In genomic region chr15:59484399-59484798, GRCh38 we compare ENCODE assay signal across 18 cellular contexts. TPM values are rescaled to one million over a fixed set of nuclear protein-coding genes. Genes with fewer than 3 reads are reported as not detected.
A peak's percentile ranks its signal among the peaks of the same experiment; 100 is the strongest.
DNase-seq lines count a peak whose midpoint lies in the region; ATAC-seq, FAIRE-seq and TF ChIP-seq lines count a peak whose summit lies in the region.
"Had no signal": no experiment of that assay in that cellular context is flagged by ENCODE, and none has a peak within 500 bp of the region (broad histone marks: within the 10 kb centered on the region; RNA-seq: fewer than 3 reads in every experiment).

No MANE protein-coding gene starts in this region.

- intact Hi-C loops in heart left ventricle (cut with DNase I), result loop anchor here in 2 of 10 donors (10.0 kb wide), 2 partner anchors 50 to 100 kb away; partner anchors contain the start of gene FAM81A (in 1 of the 2)
- intact Hi-C loops in left ventricle myocardium inferior (cut with micrococcal nuclease), result no loop called here
- intact Hi-C loops in right cardiac atrium (cut with DNase I), result no loop called here

- POLR2A ChIA-PET in H1 (lab: Charles Lee; ENCODE audit: partially characterized antibody), result no interaction called here

- no peak for TF ChIP-seq EP300 in H1 (IDR thresholded peaks at IDR 0.05; ENCODE audit: borderline replicate concordance in 1 of 2, low read depth in 2 of 2, low read length in 2 of 2)

- no peaks in the 10 kb centered on the region; the same call in 1 of the 2 replicates for H3K23me2 ChIP-seq in H1 (ENCODE audit: low read depth, low read length)

- DNase-seq in heart left ventricle, result peak in 3 of 5 donors; percentile 15 to 36 (median 20)
- no peak for DNase-seq in left ventricle myocardium inferior
- DNase-seq in H1 (ENCODE audit: low read depth in 1 of 2, low spot score in 2 of 2), result no peak
- no peak for DNase-seq in right cardiac atrium
- no peak for DNase-seq in caudate nucleus (lab: John Stamatoyannopoulos, UW)
- no peak for DNase-seq in MG63
- DNase-seq: Calu3; CD8-positive, alpha-beta T cell; DMS79 treated with DMSO at 0.1 percent for 48 hours; GM23248; HCEC 1CT had no signal

- no peak overlapping the region for H2AFZ ChIP-seq in H1 (ENCODE audit: low read length)
- H2AFZ ChIP-seq: GM23248 had no signal

- H3K4me1 ChIP-seq in heart left ventricle, result peaks cover 0 to 8% (median 0%) of the 10 kb centered on the region in 12 donors
- peaks cover 14% of the 10 kb centered on the region for H3K4me1 ChIP-seq in left ventricle myocardium inferior
- H3K4me1 ChIP-seq in H1 (replicated peaks in 1 of 4; ENCODE audit: control insufficient read depth in 3 of 4, insufficient read depth in 4 of 4, low read length in 3 of 4), result no peaks in the 10 kb centered on the region
- no peaks in the 10 kb centered on the region for H3K4me1 ChIP-seq in right cardiac atrium (ENCODE audit: control insufficient read depth, insufficient read depth, low read length)
- H3K4me1 ChIP-seq: BLaER1 treated with 17β-estradiol and CSF1 and Interleukin-3, amounts not matched to agents 10 nM and 100 nM had no signal

- no peak overlapping the region for H3K4ac ChIP-seq in H1 (replicated peaks; ENCODE audit: insufficient read length, low read depth, low read length)

- 50 to 61% (median 59%) methylated on average over 4 of the region's 4 CpGs for WGBS in heart left ventricle, 4 donors
- WGBS in H1 (ENCODE audit: extremely low coverage in 1 of 2, insufficient coverage in 1 of 2, insufficient read length in 1 of 2, insufficient replicate concordance in 2 of 2, low coverage in 1 of 2, low lambda C conversion rate in 2 of 2, missing lambda C conversion rate in 1 of 2), 2 experiments, result 95% methylated on average over 4 of the region's 4 CpGs; no CpG with 5 or more reads in 1 of the 2 experiments
- 73% methylated on average over 4 of the region's 4 CpGs for WGBS in right cardiac atrium

- H4K20me1 ChIP-seq in H1 (replicated peaks in 1 of 2; ENCODE audit: control insufficient read depth in 1 of 2, insufficient read depth in 2 of 2, low read length in 2 of 2), result no peaks in the 10 kb centered on the region
- H4K20me1 ChIP-seq: BLaER1 treated with 17β-estradiol and CSF1 and Interleukin-3, amounts not matched to agents 10 nM and 100 nM had no signal

- no peak overlapping the region for H3K14ac ChIP-seq in H1 (ENCODE audit: insufficient read length)

- FAIRE-seq in H1 (lab: Jason Lieb, UNC), result no peak
- FAIRE-seq: GM12878, GM18507, H54 had no signal

- no peaks in the 10 kb centered on the region for H3K79me2 ChIP-seq in H1 (ENCODE audit: control insufficient read depth in 1 of 2, insufficient read depth in 2 of 2, low read length in 2 of 2)

- TF ChIP-seq POLR2A in heart left ventricle (IDR thresholded peaks at IDR 0.05) (no peak), H1 (IDR thresholded peaks at IDR 0.05; ENCODE audit: control extremely low read depth in 1 of 2, low read depth in 2 of 2, low read length in 2 of 2) (no peak)

- TF ChIP-seq CTCF in heart left ventricle (IDR thresholded peaks at IDR 0.05) (no peak), left ventricle myocardium inferior (IDR thresholded peaks at IDR 0.05; ENCODE audit: borderline replicate concordance) (no peak), H1 (IDR thresholded peaks at IDR 0.05; ENCODE audit: control extremely low read depth in 1 of 3, insufficient read depth in 1 of 3, low read depth in 1 of 3, low read length in 3 of 3) (no peak)

- H3K27me3 ChIP-seq in heart left ventricle, result no peaks in the 10 kb centered on the region
- H3K27me3 ChIP-seq in left ventricle myocardium inferior (ENCODE audit: low read depth), result no peaks in the 10 kb centered on the region
- H3K27me3 ChIP-seq in H1 (replicated peaks in 1 of 4; ENCODE audit: control insufficient read depth in 3 of 4, extremely low read depth in 1 of 4, insufficient read depth in 3 of 4, low read length in 3 of 4), result no peaks in the 10 kb centered on the region
- no peaks in the 10 kb centered on the region for H3K27me3 ChIP-seq in right cardiac atrium (ENCODE audit: control insufficient read depth, insufficient read depth)
- H3K27me3 ChIP-seq in MG63, result no peaks in the 10 kb centered on the region
- H3K27me3 ChIP-seq: BLaER1 treated with 17β-estradiol and CSF1 and Interleukin-3, amounts not matched to agents 10 nM and 100 nM had no signal

- no peak overlapping the region for H2AK5ac ChIP-seq in H1 (ENCODE audit: low read depth, low read length)

- H2BK5ac ChIP-seq in H1 (ENCODE audit: low read depth, low read length), result no peak overlapping the region

- no peak overlapping the region for H2BK20ac ChIP-seq in H1 (ENCODE audit: low read length)

- H3K27ac ChIP-seq in heart left ventricle (no peak overlapping the region), left ventricle myocardium inferior (replicated peaks) (no peak overlapping the region), H1 (ENCODE audit: low read depth, low read length) (no peak overlapping the region), right cardiac atrium (ENCODE audit: low read length) (no peak overlapping the region), caudate nucleus (ENCODE audit: low read depth, low read length) (no peak overlapping the region)
- H3K27ac ChIP-seq: BLaER1 treated with 17β-estradiol and CSF1 and Interleukin-3, amounts not matched to agents 10 nM and 100 nM; GM23248; HL-60 had no signal

- no peaks in the 10 kb centered on the region for H3K36me3 ChIP-seq in heart left ventricle
- H3K36me3 ChIP-seq in left ventricle myocardium inferior, result no peaks in the 10 kb centered on the region
- no peaks in the 10 kb centered on the region for H3K36me3 ChIP-seq in H1 (ENCODE audit: control insufficient read depth in 2 of 4, insufficient read depth in 4 of 4, low read length in 3 of 4)
- H3K36me3 ChIP-seq in MG63, result no peaks in the 10 kb centered on the region
- H3K36me3 ChIP-seq: BLaER1 treated with 17β-estradiol and CSF1 and Interleukin-3, amounts not matched to agents 10 nM and 100 nM had no signal

- ATAC-seq in heart left ventricle (peak; percentile 80 to 96 (median 90)), right cardiac atrium (peak; percentile 32 to 61), HG03354 (IDR thresholded peaks at IDR 0.05; ENCODE audit: poor library complexity, severe bottlenecking, unreplicated experiment) (no peak)
- ATAC-seq: CD8-positive, alpha-beta T cell; GM12878 had no signal

- H3K23ac ChIP-seq in H1 (ENCODE audit: insufficient read length), result no peak overlapping the region

- H2BK120ac ChIP-seq in H1 (replicated peaks; ENCODE audit: low read depth, low read length), result no peak overlapping the region

- H3K4me2 ChIP-seq in H1 (ENCODE audit: insufficient read depth in 1 of 2, low read depth in 2 of 2, low read length in 2 of 2), result no peak overlapping the region
- H3K4me2 ChIP-seq: BLaER1 treated with 17β-estradiol and CSF1 and Interleukin-3, amounts not matched to agents 10 nM and 100 nM had no signal

- H4K5ac ChIP-seq in H1 (ENCODE audit: insufficient read length, low read depth, low read length), result no peak overlapping the region

- no peaks in the 10 kb centered on the region for H3K79me1 ChIP-seq in H1 (ENCODE audit: low read depth, low read length)

- H2BK15ac ChIP-seq in H1 (ENCODE audit: low read length), result no peak overlapping the region

- no peak overlapping the region for H3K9ac ChIP-seq in H1 (replicated peaks in 1 of 4; ENCODE audit: extremely low read depth in 1 of 4, low read depth in 3 of 4, low read length in 3 of 4)
- H3K9ac ChIP-seq: BLaER1 treated with 17β-estradiol and CSF1 and Interleukin-3, amounts not matched to agents 10 nM and 100 nM; GM23248 had no signal

- no peak overlapping the region for H4K91ac ChIP-seq in H1 (replicated peaks; ENCODE audit: insufficient read length, low read length)

- no peak for TF ChIP-seq RAD21 in H1 (IDR thresholded peaks at IDR 0.05 in 1 of 2, conservative IDR thresholded peaks at IDR 0.05 in 1 of 2; ENCODE audit: low read depth in 2 of 2, low read length in 2 of 2)

- no peak overlapping the region for H3K18ac ChIP-seq in H1 (ENCODE audit: extremely low read depth, low read length)

- peak overlapping the region; percentile 41; the same call in 1 of the 2 replicates for H4K8ac ChIP-seq in H1 (ENCODE audit: extremely low read depth, insufficient read depth, low read length)

- H3K4me3 ChIP-seq in heart left ventricle, result no peak overlapping the region
- H3K4me3 ChIP-seq in left ventricle myocardium inferior, result no peak overlapping the region
- no peak overlapping the region for H3K4me3 ChIP-seq in H1 (ENCODE audit: extremely low read depth in 1 of 4, insufficient read depth in 2 of 4, low read depth in 3 of 4, low read length in 4 of 4)
- H3K4me3 ChIP-seq in right cardiac atrium (ENCODE audit: low read length), result no peak overlapping the region
- H3K4me3 ChIP-seq in MG63, result no peak overlapping the region
- H3K4me3 ChIP-seq: BLaER1 treated with 17β-estradiol and CSF1 and Interleukin-3, amounts not matched to agents 10 nM and 100 nM; GM12878; GM23248 had no signal

- CTCF ChIA-PET in H1 (lab: Charles Lee; ENCODE audit: partially characterized antibody), result no interaction called here

- H3K56ac ChIP-seq in H1 (replicated peaks; ENCODE audit: insufficient read length, low read depth, low read length), result no peak overlapping the region

- H2BK12ac ChIP-seq in H1 (ENCODE audit: low read depth, low read length), result no peak overlapping the region

- H3K9me3 ChIP-seq in heart left ventricle (peaks cover 0 to 12% (median under 1%) of the 10 kb centered on the region in 12 donors), left ventricle myocardium inferior (replicated peaks) (peaks cover 12% of the 10 kb centered on the region), H1 (ENCODE audit: insufficient read depth in 2 of 2, low read depth in 1 of 2, low read length in 1 of 2) (no peaks in the 10 kb centered on the region), right cardiac atrium (ENCODE audit: control insufficient read depth, low read length) (no peaks in the 10 kb centered on the region), MG63 (no peaks in the 10 kb centered on the region; the same call in 1 of the 2 replicates)

TF ChIP-seq in H1, 55 proteins besides CTCF, POLR2A, EP300 and RAD21 (continues in another document):
- TF ChIP-seq EGR1 (IDR thresholded peaks at IDR 0.05; ENCODE audit: borderline replicate concordance, low read depth, low read length), result no peak

RNA-seq across cellular contexts. Expression of gene FAM81A, which starts 46.4 kb away (rescaled TPM):
- total RNA-seq in heart left ventricle (1 to 10 TPM; 1.1 to 4.5 (median 3.2) TPM), left ventricle myocardium inferior (2.9 TPM), right cardiac atrium (1 to 10 TPM; 1.6 to 4.1 (median 2.5) TPM)
- polyA plus RNA-seq in heart left ventricle (1 to 10 TPM in 1 of 2 donors, under 1 TPM in 1; 0.91 to 4.6 TPM), H1 (2011; rRNA removed) (0.30 and 0.56 TPM in 2 replicates), right cardiac atrium (1.0 TPM)
- total RNA-seq in H1 (2021; fragmentation: NEBNext Ultra II Directional; extraction: Animal tissue kit (Norgen Biotek cat#: 25700)), result 2.0 and 3.0 TPM in 2 replicates
- 0.30 TPM for polyA plus RNA-seq in H1 (2011; cell fraction: cytosol; rRNA removed)
- polyA plus RNA-seq in H1 (2011; cell fraction: nucleus; rRNA removed), result 1.4 TPM
- polyA plus RNA-seq in H1 (2012, experiment 1 of 2), result 0.69 to 1.4 TPM (median 0.87 TPM) in 4 replicates
- polyA plus RNA-seq in H1 (2012, experiment 2 of 2), result 0.07 TPM
- 0.59 TPM for polyA plus RNA-seq in H1 (2013, experiment 1 of 2)
- 1.4 TPM for polyA plus RNA-seq in H1 (2013, experiment 2 of 2)
- polyA minus RNA-seq in H1 (2011; rRNA and poly(A)+ RNA removed), result 0.35 TPM in 1 of 2 replicates, not detected in the other
- polyA minus RNA-seq in H1 (2011; cell fraction: cytosol; rRNA and poly(A)+ RNA removed), result not detected
- 1.2 TPM for polyA minus RNA-seq in H1 (2011; cell fraction: nucleus; rRNA and poly(A)+ RNA removed)
- not detected in 2 replicates for total RNA-seq in MG63 (2014; rRNA removed; shearing (Covaris generic); ENCODE audit: low replicate concordance)
- total RNA-seq: CD8-positive, alpha-beta T cell; G401 had no signal

Comparison
In these comparisons a context has a peak if more than half of its experiments do, and no peak if none do; other contexts are left out.
1. DNase-seq: peak in heart left ventricle (3 of 5); none in left ventricle myocardium inferior (single experiment), H1 (0 of 2), right cardiac atrium (0 of 3), caudate nucleus (0 of 61) and MG63 (single experiment).